ENCODE assay signal across 7 cellular contexts in the genomic region with DNA sequence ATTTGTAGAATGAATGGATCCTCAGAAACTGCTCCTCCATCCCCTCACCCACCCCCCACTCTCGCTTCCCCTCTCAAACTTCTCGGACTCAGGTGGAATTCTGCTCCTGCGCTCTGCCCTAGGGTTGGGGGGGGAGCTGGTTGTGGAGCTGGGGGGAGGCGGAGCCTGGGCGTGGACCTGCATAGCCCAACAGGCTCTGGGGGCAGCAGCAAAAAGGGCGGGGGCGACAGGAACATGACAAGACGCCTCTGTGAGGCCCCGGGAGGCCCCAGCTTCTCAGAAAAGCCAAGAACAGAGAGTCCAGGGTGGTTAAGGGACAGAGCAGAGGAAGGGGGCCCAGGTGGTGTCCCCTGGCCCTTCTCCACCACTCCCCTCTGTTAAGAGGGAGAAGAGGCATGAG. TPM values are rescaled to one million over a fixed set of nuclear protein-coding genes. Genes with fewer than 3 reads are reported as not detected.
A peak's percentile ranks its signal among the peaks of the same experiment; 100 is the strongest.
DNase-seq lines count a peak whose midpoint lies in the region; ATAC-seq and TF ChIP-seq lines count a peak whose summit lies in the region.
"Had no signal": no experiment of that assay in that cellular context is flagged by ENCODE, and none has a peak within 500 bp of the region (broad histone marks: within the 10 kb centered on the region; RNA-seq: fewer than 3 reads in every experiment).

No MANE protein-coding gene starts in this region.

- DNase-seq in T-helper 1 cell (no peak), glutamatergic neuron (peak; percentile 24), testis (peak; percentile 82), left lobe of liver (ENCODE audit: low spot score) (no peak), middle frontal gyrus (ENCODE audit: extremely low spot score, low spot score) (no peak)

- 27 to 43% methylated on average over 9 of the region's 9 CpGs for WGBS in testis, 2 donors

- intact Hi-C loops in testis (cut with DNase I; ENCODE audit: low total_unique reads): no loop called here

- no peaks in the 10 kb centered on the region for H3K9me3 Mint-ChIP-seq in T-helper 1 cell treated with Interleukin-12 subunit alpha and Interleukin-12 subunit beta and Interleukin-4 antibody, amounts not matched to agents 30 μg/mL and 1 μg/mL, for 36 hours
- H3K9me3 Mint-ChIP-seq in glutamatergic neuron (ENCODE audit: unreplicated experiment): peaks cover 4% of the 10 kb centered on the region

- TF ChIP-seq POLR2A in testis (IDR thresholded peaks at IDR 0.05): no peak

- peaks cover 33% of the 10 kb centered on the region for H3K36me3 Mint-ChIP-seq in T-helper 1 cell treated with Interleukin-12 subunit alpha and Interleukin-12 subunit beta and Interleukin-4 antibody, amounts not matched to agents 30 μg/mL and 1 μg/mL, for 36 hours (ENCODE audit: low read depth)
- no peaks in the 10 kb centered on the region for H3K36me3 Mint-ChIP-seq in glutamatergic neuron (ENCODE audit: unreplicated experiment)

- H3K4me1 ChIP-seq in testis: peaks cover 58% of the 10 kb centered on the region

- peaks cover 29% of the 10 kb centered on the region for H3K4me1 Mint-ChIP-seq in T-helper 1 cell treated with Interleukin-12 subunit alpha and Interleukin-12 subunit beta and Interleukin-4 antibody, amounts not matched to agents 30 μg/mL and 1 μg/mL, for 36 hours (ENCODE audit: low read depth)
- peaks cover 16% of the 10 kb centered on the region for H3K4me1 Mint-ChIP-seq in glutamatergic neuron (ENCODE audit: low read depth, unreplicated experiment)

- TF ChIP-seq CTCF in glutamatergic neuron (IDR thresholded peaks at IDR 0.05; ENCODE audit: partially characterized antibody, unreplicated experiment): no peak
- no peak for TF ChIP-seq CTCF in testis (IDR thresholded peaks at IDR 0.05)

- no peak for ATAC-seq in left lobe of liver

- H3K9me3 ChIP-seq in testis: no peaks in the 10 kb centered on the region

- peak overlapping the region; percentile 93 to 95 for H3K27ac ChIP-seq in testis

- peak overlapping the region in 1 of 2 donors; percentile 98 for H3K4me3 ChIP-seq in testis

- no peaks in the 10 kb centered on the region for H3K36me3 ChIP-seq in testis (ENCODE audit: low read depth, missing control alignments)

- H3K27me3 Mint-ChIP-seq in T-helper 1 cell treated with Interleukin-12 subunit alpha and Interleukin-12 subunit beta and Interleukin-4 antibody, amounts not matched to agents 30 μg/mL and 1 μg/mL, for 36 hours (ENCODE audit: low read depth): no peaks in the 10 kb centered on the region
- peaks cover 5% of the 10 kb centered on the region for H3K27me3 Mint-ChIP-seq in glutamatergic neuron (ENCODE audit: unreplicated experiment)

- peak overlapping the region; percentile 97 for H3K4me3 Mint-ChIP-seq in T-helper 1 cell treated with Interleukin-12 subunit alpha and Interleukin-12 subunit beta and Interleukin-4 antibody, amounts not matched to agents 30 μg/mL and 1 μg/mL, for 36 hours
- peak overlapping the region; percentile 66 for H3K4me3 Mint-ChIP-seq in glutamatergic neuron (ENCODE audit: unreplicated experiment)

- peak overlapping the region; percentile 67 for H3K27ac Mint-ChIP-seq in T-helper 1 cell treated with Interleukin-12 subunit alpha and Interleukin-12 subunit beta and Interleukin-4 antibody, amounts not matched to agents 30 μg/mL and 1 μg/mL, for 36 hours
- H3K27ac Mint-ChIP-seq in glutamatergic neuron (ENCODE audit: unreplicated experiment): no peak overlapping the region

- H3K27me3 ChIP-seq in testis: no peaks in the 10 kb centered on the region

RNA-seq across cellular contexts. Expression of gene TSC22D4, which starts 3.5 kb away (rescaled TPM):
- total RNA-seq in glutamatergic neuron (ENCODE audit: unreplicated experiment): 39.6 TPM
- total RNA-seq in testis: 100 to 1,000 TPM; 135 to 165 TPM
- polyA plus RNA-seq in testis (ENCODE audit: insufficient read depth, low read depth, low replicate concordance): 57.4 TPM
- total RNA-seq in left lobe of liver: 16.9 TPM

RNA-seq across cellular contexts. Expression of gene NYAP1, which starts 8.2 kb away (rescaled TPM):
- total RNA-seq in glutamatergic neuron (ENCODE audit: unreplicated experiment) (36.6 TPM), testis (10 to 100 TPM; 24.7 to 27.3 TPM), left lobe of liver (0.38 TPM)
- polyA plus RNA-seq in testis (ENCODE audit: insufficient read depth, low read depth, low replicate concordance): 15.7 TPM
- total RNA-seq: T-helper 1 cell treated with Interleukin-12 subunit alpha and Interleukin-12 subunit beta and Interleukin-4 antibody, amounts not matched to agents 30 ng/mL and 1 ng/mL, for 36 hours had no signal

RNA-seq across cellular contexts. Expression of gene SPACDR, which starts 11.5 kb away (rescaled TPM):
- total RNA-seq in glutamatergic neuron (ENCODE audit: unreplicated experiment) (1.7 TPM), testis (10 to 100 TPM; 34.0 to 45.8 TPM), left lobe of liver (not detected)
- 84.9 TPM for polyA plus RNA-seq in testis (ENCODE audit: insufficient read depth, low read depth, low replicate concordance)

RNA-seq across cellular contexts. Expression of gene PPP1R35, which starts 39.3 kb away (rescaled TPM):
- 24.1 TPM for total RNA-seq in glutamatergic neuron (ENCODE audit: unreplicated experiment)
- 100 to 1,000 TPM in 1 of 2 donors, 10 to 100 TPM in 1; 97.6 to 128 TPM for total RNA-seq in testis
- 76.4 TPM for polyA plus RNA-seq in testis (ENCODE audit: insufficient read depth, low read depth, low replicate concordance)
- 13.8 TPM for total RNA-seq in left lobe of liver

RNA-seq across cellular contexts. Expression of gene MEPCE, which starts 45.9 kb away (rescaled TPM):
- total RNA-seq in glutamatergic neuron (ENCODE audit: unreplicated experiment) (18.5 TPM), testis (10 to 100 TPM; 74.6 to 89.3 TPM), left lobe of liver (23.1 TPM)
- 182 TPM for polyA plus RNA-seq in testis (ENCODE audit: insufficient read depth, low read depth, low replicate concordance)

Comparison
In these comparisons a context has a peak if more than half of its experiments do, and no peak if none do; other contexts are left out.
1. DNase-seq: peak in glutamatergic neuron (single experiment) and testis (single experiment); none in T-helper 1 cell (0 of 5), left lobe of liver (single experiment) and middle frontal gyrus (single experiment).
2. RNA of gene NYAP1, which starts 8.2 kb away (total RNA-seq): 36.6 TPM in glutamatergic neuron (single experiment) and 24.7 to 27.3 TPM in testis; 0.38 TPM in left lobe of liver (single experiment); every median in the first group is over 10 times any median in the second.
3. RNA of gene SPACDR, which starts 11.5 kb away (total RNA-seq): 34.0 to 45.8 TPM in testis; 1.7 TPM in glutamatergic neuron (single experiment) and not detected in left lobe of liver (single experiment); every median in the first group is over 10 times any median in the second.